ENCODE assay signal across 11 cellular contexts in the genomic region with DNA sequence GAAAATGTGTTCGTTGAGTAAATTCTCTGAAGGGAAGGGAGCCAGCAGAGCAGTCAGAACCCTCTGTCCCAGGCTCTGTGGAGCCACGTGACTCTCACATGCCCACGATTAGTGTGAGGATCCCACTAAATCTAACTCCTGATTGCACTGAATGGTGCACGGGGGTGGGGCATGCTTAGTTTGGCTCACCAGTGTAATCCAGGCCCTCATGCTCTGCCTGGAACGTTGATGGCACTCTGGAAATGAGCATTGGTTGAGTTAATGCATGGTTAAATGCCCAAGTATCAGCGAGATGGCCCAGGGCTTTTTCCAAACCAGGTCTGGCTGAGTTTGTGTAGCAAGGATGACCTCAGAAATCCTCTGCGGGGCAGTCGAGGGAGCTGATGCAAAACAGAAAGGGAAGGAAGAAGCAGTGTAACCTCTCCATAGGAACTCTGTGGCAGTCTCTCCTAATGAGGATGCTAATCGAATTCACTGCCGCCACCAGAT.
DNase-seq lines count a peak whose midpoint lies in the region; ATAC-seq, FAIRE-seq and TF ChIP-seq lines count a peak whose summit lies in the region.
"Had no signal": no experiment of that assay in that cellular context is flagged by ENCODE, and none has a peak within 500 bp of the region (broad histone marks: within the 10 kb centered on the region; RNA-seq: fewer than 3 reads in every experiment).

No MANE protein-coding gene starts in this region.

- peaks cover 5% of the 10 kb centered on the region; the same call in 1 of the 2 replicates for H3K36me3 Mint-ChIP-seq in WTC11
- no peaks in the 10 kb centered on the region for H3K36me3 Mint-ChIP-seq in activated CD8-positive, alpha-beta T cell treated with anti-CD3 and anti-CD28 coated beads for 36 hours (ENCODE audit: low read depth)

- peak overlapping the region; percentile 6; the same call in 1 of the 2 replicates for H3K4me3 Mint-ChIP-seq in WTC11
- no peak overlapping the region for H3K4me3 Mint-ChIP-seq in activated CD8-positive, alpha-beta T cell treated with anti-CD3 and anti-CD28 coated beads for 36 hours

- H4K20me1 ChIP-seq in BLaER1 (no peaks in the 10 kb centered on the region), hepatocyte (ENCODE audit: insufficient read depth, poor library complexity, severe bottlenecking) (no peaks in the 10 kb centered on the region)

- H3K27ac Mint-ChIP-seq in WTC11 = peak overlapping the region; percentile 95
- H3K27ac Mint-ChIP-seq in activated CD8-positive, alpha-beta T cell treated with anti-CD3 and anti-CD28 coated beads for 36 hours = no peak overlapping the region

- H3K9me3 ChIP-seq in BLaER1 (no peaks in the 10 kb centered on the region), hepatocyte (ENCODE audit: low read depth) (no peaks in the 10 kb centered on the region), parathyroid adenoma (ENCODE audit: control insufficient read depth, low read length) (no peaks in the 10 kb centered on the region)

- H3K9ac ChIP-seq in BLaER1 (no peak overlapping the region), parathyroid adenoma (no peak overlapping the region)

- no peaks in the 10 kb centered on the region; the same call in 1 of the 2 replicates for H3K27me3 Mint-ChIP-seq in WTC11 (ENCODE audit: low read depth)
- H3K27me3 Mint-ChIP-seq in activated CD8-positive, alpha-beta T cell treated with anti-CD3 and anti-CD28 coated beads for 36 hours = no peaks in the 10 kb centered on the region

- TF ChIP-seq CTCF in WTC11 (IDR thresholded peaks at IDR 0.05) (no peak), hepatocyte (IDR thresholded peaks at IDR 0.05; ENCODE audit: poor library complexity) (no peak), parathyroid adenoma (IDR thresholded peaks at IDR 0.05) (no peak)
- no peak for TF ChIP-seq CTCF in activated CD8-positive, alpha-beta T cell treated with anti-CD3 and anti-CD28 coated beads for 36 hours (IDR thresholded peaks at IDR 0.05)

- no peaks in the 10 kb centered on the region for H3K79me2 ChIP-seq in hepatocyte
- H3K79me2 ChIP-seq in parathyroid adenoma = peaks cover 17% of the 10 kb centered on the region

- intact Hi-C loops in activated CD8-positive, alpha-beta T cell treated with anti-CD3 and anti-CD28 coated beads for 36 hours (cut with micrococcal nuclease) = no loop called here

- H3K27ac ChIP-seq in BLaER1 (peak overlapping the region; percentile 33; the same call in 1 of the 2 replicates), hepatocyte (peak overlapping the region; percentile 70), parathyroid adenoma (peak overlapping the region; percentile 9)

- ATAC-seq in WTC11 = peak; percentile 66
- no peak for ATAC-seq in activated CD8-positive, alpha-beta T cell treated with anti-CD3 and anti-CD28 coated beads for 36 hours
- no peak for ATAC-seq in GM19328 (IDR thresholded peaks at IDR 0.05; ENCODE audit: unreplicated experiment)

- no peaks in the 10 kb centered on the region for H3K9me2 ChIP-seq in hepatocyte (replicated peaks; ENCODE audit: insufficient read depth)

- CTCF ChIA-PET in WTC11 (lab: Charles Lee) = interaction anchor here (0.6 to 4.4 kb wide), 18 partner anchors 10 to 302 kb away, joined by 3 to 58 read pairs (median 6); a partner anchor contains a TSS
- CTCF ChIA-PET in activated CD8-positive, alpha-beta T cell treated with anti-CD3 and anti-CD28 coated beads for 36 hours (lab: Charles Lee) = no interaction called here

- no peaks in the 10 kb centered on the region for H3K36me3 ChIP-seq in BLaER1
- no peaks in the 10 kb centered on the region for H3K36me3 ChIP-seq in hepatocyte (replicated peaks; ENCODE audit: insufficient read depth, low read depth)
- no peaks in the 10 kb centered on the region for H3K36me3 ChIP-seq in parathyroid adenoma (ENCODE audit: control insufficient read depth, insufficient read depth, low read length)

- no peak for FAIRE-seq in HTR-8/SVneo (lab: Jason Lieb, UNC)

- peaks cover 62% of the 10 kb centered on the region for H3K4me1 Mint-ChIP-seq in WTC11
- H3K4me1 Mint-ChIP-seq in activated CD8-positive, alpha-beta T cell treated with anti-CD3 and anti-CD28 coated beads for 36 hours (ENCODE audit: low read depth) = no peaks in the 10 kb centered on the region

- POLR2A ChIA-PET in WTC11 (lab: Charles Lee) = no interaction called here
- POLR2A ChIA-PET in activated CD8-positive, alpha-beta T cell treated with anti-CD3 and anti-CD28 coated beads for 36 hours (lab: Charles Lee) = no interaction called here

- WGBS in hepatocyte (ENCODE audit: low lambda C conversion rate, missing lambda C conversion rate) = 47% methylated on average over 10 of the region's 10 CpGs

- H3K27me3 ChIP-seq in BLaER1 = no peaks in the 10 kb centered on the region
- no peaks in the 10 kb centered on the region for H3K27me3 ChIP-seq in hepatocyte
- H3K27me3 ChIP-seq in parathyroid adenoma (ENCODE audit: control insufficient read depth, insufficient read depth, low read length) = no peaks in the 10 kb centered on the region

- H2AFZ ChIP-seq in hepatocyte (no peak overlapping the region), parathyroid adenoma (no peak overlapping the region)

- peaks cover 11% of the 10 kb centered on the region for H3K9me3 Mint-ChIP-seq in WTC11
- no peaks in the 10 kb centered on the region for H3K9me3 Mint-ChIP-seq in activated CD8-positive, alpha-beta T cell treated with anti-CD3 and anti-CD28 coated beads for 36 hours

- H3K4me2 ChIP-seq in BLaER1 (peak overlapping the region; percentile 70), hepatocyte (peak overlapping the region; percentile 64), parathyroid adenoma (ENCODE audit: low read length) (no peak overlapping the region)

- DNase-seq in WTC11 (ENCODE audit: low spot score) (peak; percentile 31), hepatocyte (ENCODE audit: low spot score) (no peak), HTR-8/SVneo (ENCODE audit: insufficient read length, low spot score) (no peak), NCI-H2107 treated with DMSO at 0.1 percent for 48 hours (lab: John Stamatoyannopoulos, UW; ENCODE audit: unreplicated experiment) (no peak)
- no peak for DNase-seq in activated CD8-positive, alpha-beta T cell treated with anti-CD3 and anti-CD28 coated beads for 36 hours
- DNase-seq: activated naive CD4-positive, alpha-beta T cell treated with anti-CD3 and anti-CD28 coated beads, Interleukin-2, amount 50 U/mL, for 16 hours; AML-193; NCI-H345 had no signal

- peaks cover 49% of the 10 kb centered on the region for H3K4me1 ChIP-seq in BLaER1
- H3K4me1 ChIP-seq in hepatocyte (ENCODE audit: insufficient read depth) = peaks cover 32% of the 10 kb centered on the region
- H3K4me1 ChIP-seq in parathyroid adenoma = peaks cover 24% of the 10 kb centered on the region

- H3K4me3 ChIP-seq in BLaER1 = no peak overlapping the region
- no peak overlapping the region for H3K4me3 ChIP-seq in hepatocyte
- H3K4me3 ChIP-seq in parathyroid adenoma (ENCODE audit: low read depth, low read length) = no peak overlapping the region

TF ChIP-seq in WTC11, 78 proteins besides CTCF, POLR2A, EP300 and RAD21 (continues in another document):
- TF ChIP-seq ELF4 (CRISPR knock-in tag; IDR thresholded peaks at IDR 0.05; ENCODE audit: low read depth) (no peak), PRRX2 (CRISPR knock-in tag; IDR thresholded peaks at IDR 0.05) (no peak), TEAD4 (CRISPR knock-in tag; IDR thresholded peaks at IDR 0.05) (no peak), JAZF1 (CRISPR knock-in tag; IDR thresholded peaks at IDR 0.05) (no peak), ZNF396 (CRISPR knock-in tag; IDR thresholded peaks at IDR 0.05; ENCODE audit: borderline replicate concordance) (no peak), FOXJ3 (CRISPR knock-in tag; IDR thresholded peaks at IDR 0.05; ENCODE audit: borderline replicate concordance) (no peak)
- TF ChIP-seq, protein P1, sequence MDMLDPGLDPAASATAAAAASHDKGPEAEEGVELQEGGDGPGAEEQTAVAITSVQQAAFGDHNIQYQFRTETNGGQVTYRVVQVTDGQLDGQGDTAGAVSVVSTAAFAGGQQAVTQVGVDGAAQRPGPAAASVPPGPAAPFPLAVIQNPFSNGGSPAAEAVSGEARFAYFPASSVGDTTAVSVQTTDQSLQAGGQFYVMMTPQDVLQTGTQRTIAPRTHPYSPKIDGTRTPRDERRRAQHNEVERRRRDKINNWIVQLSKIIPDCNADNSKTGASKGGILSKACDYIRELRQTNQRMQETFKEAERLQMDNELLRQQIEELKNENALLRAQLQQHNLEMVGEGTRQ (CRISPR knock-in tag; IDR thresholded peaks at IDR 0.05) = 0 out of 2 replicates have a peak, but pooled peaks have one; percentile 29
- TF ChIP-seq, protein P2, sequence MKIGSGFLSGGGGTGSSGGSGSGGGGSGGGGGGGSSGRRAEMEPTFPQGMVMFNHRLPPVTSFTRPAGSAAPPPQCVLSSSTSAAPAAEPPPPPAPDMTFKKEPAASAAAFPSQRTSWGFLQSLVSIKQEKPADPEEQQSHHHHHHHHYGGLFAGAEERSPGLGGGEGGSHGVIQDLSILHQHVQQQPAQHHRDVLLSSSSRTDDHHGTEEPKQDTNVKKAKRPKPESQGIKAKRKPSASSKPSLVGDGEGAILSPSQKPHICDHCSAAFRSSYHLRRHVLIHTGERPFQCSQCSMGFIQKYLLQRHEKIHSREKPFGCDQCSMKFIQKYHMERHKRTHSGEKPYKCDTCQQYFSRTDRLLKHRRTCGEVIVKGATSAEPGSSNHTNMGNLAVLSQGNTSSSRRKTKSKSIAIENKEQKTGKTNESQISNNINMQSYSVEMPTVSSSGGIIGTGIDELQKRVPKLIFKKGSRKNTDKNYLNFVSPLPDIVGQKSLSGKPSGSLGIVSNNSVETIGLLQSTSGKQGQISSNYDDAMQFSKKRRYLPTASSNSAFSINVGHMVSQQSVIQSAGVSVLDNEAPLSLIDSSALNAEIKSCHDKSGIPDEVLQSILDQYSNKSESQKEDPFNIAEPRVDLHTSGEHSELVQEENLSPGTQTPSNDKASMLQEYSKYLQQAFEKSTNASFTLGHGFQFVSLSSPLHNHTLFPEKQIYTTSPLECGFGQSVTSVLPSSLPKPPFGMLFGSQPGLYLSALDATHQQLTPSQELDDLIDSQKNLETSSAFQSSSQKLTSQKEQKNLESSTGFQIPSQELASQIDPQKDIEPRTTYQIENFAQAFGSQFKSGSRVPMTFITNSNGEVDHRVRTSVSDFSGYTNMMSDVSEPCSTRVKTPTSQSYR (CRISPR knock-in tag; IDR thresholded peaks at IDR 0.05) = no peak
- TF ChIP-seq, protein P3, sequence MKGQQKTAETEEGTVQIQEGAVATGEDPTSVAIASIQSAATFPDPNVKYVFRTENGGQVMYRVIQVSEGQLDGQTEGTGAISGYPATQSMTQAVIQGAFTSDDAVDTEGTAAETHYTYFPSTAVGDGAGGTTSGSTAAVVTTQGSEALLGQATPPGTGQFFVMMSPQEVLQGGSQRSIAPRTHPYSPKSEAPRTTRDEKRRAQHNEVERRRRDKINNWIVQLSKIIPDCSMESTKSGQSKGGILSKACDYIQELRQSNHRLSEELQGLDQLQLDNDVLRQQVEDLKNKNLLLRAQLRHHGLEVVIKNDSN (CRISPR knock-in tag; IDR thresholded peaks at IDR 0.05) = peak; percentile 59
- TF ChIP-seq, protein P4, sequence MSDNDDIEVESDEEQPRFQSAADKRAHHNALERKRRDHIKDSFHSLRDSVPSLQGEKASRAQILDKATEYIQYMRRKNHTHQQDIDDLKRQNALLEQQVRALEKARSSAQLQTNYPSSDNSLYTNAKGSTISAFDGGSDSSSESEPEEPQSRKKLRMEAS (CRISPR knock-in tag; IDR thresholded peaks at IDR 0.05) = no peak; the same call in 1 of the 2 replicates

Comparison
In these comparisons a context has a peak if more than half of its experiments do, and no peak if none do; other contexts are left out.
1. H3K27ac ChIP-seq: peak in every context shown above with its lines; median percentile 70 in hepatocyte; 33 in BLaER1; 9 in parathyroid adenoma.